Comparison of ENCODE assay signal across 10 cellular contexts in genomic region chr1:25523512-25523911, GRCh38. TPM values are rescaled to one million over a fixed set of nuclear protein-coding genes. Genes with fewer than 3 reads are reported as not detected.
A peak's percentile ranks its signal among the peaks of the same experiment; 100 is the strongest.
DNase-seq lines count a peak whose midpoint lies in the region; ATAC-seq, FAIRE-seq and TF ChIP-seq lines count a peak whose summit lies in the region.
"Had no signal": no experiment of that assay in that cellular context is flagged by ENCODE, and none has a peak within 500 bp of the region (broad histone marks: within the 10 kb centered on the region; RNA-seq: fewer than 3 reads in every experiment).

No MANE protein-coding gene starts in this region.

- no peak overlapping the region for H3K9ac ChIP-seq in GM12878 (ENCODE audit: control insufficient read depth, insufficient read depth, low read length)
- no peak overlapping the region for H3K9ac ChIP-seq in mesendoderm (ENCODE audit: low read length)
- no peak overlapping the region for H3K9ac ChIP-seq in smooth muscle cell (ENCODE audit: low read depth)

- no peak overlapping the region for H2BK120ac ChIP-seq in mesendoderm (ENCODE audit: low read depth, low read length)

- H3K79me1 ChIP-seq in mesendoderm (ENCODE audit: low read length): no peaks in the 10 kb centered on the region

- H3K79me2 ChIP-seq in GM12878 (ENCODE audit: control insufficient read depth, insufficient read depth, low read length) (no peaks in the 10 kb centered on the region), mesendoderm (ENCODE audit: control insufficient read depth, insufficient read depth, low read length) (no peaks in the 10 kb centered on the region), smooth muscle cell (ENCODE audit: low read depth) (no peaks in the 10 kb centered on the region)

- SMC1A ChIA-PET in GM12878 (lab: Charles Lee; ENCODE audit: uncharacterized antibody, unreplicated experiment): interaction anchor here (2.2 kb wide), 1 partner anchor 25 kb away, joined by 10 read pairs; no protein-coding TSS in a partner anchor

- H2BK15ac ChIP-seq in mesendoderm (replicated peaks; ENCODE audit: low read depth): no peak overlapping the region

- CTCF ChIA-PET in GM12878 (lab: Yijun Ruan, JAX): interaction anchor here (1.6 to 3.3 kb wide), 3 partner anchors 18 to 36 kb away, joined by 3 to 19 read pairs (median 6); no protein-coding TSS in a partner anchor

- H4K20me1 ChIP-seq in GM12878 (ENCODE audit: control insufficient read depth, insufficient read depth): no peaks in the 10 kb centered on the region
- H4K20me1 ChIP-seq in smooth muscle cell (ENCODE audit: low read depth): no peaks in the 10 kb centered on the region

- ATAC-seq in GM12878 (peak; percentile 26; the same call in 1 of the 3 replicates), HG02571 (IDR thresholded peaks at IDR 0.05; ENCODE audit: unreplicated experiment) (no peak)

- no peak overlapping the region for H3K4me3 ChIP-seq in GM12878
- no peak overlapping the region for H3K4me3 ChIP-seq in mesendoderm (ENCODE audit: low read length)
- H3K4me3 ChIP-seq in smooth muscle cell: no peak overlapping the region

- H3K4me1 ChIP-seq in GM12878 (ENCODE audit: control insufficient read depth, insufficient read depth, low read length) (no peaks in the 10 kb centered on the region), mesendoderm (ENCODE audit: control insufficient read depth, low read depth, low read length) (no peaks in the 10 kb centered on the region), smooth muscle cell (ENCODE audit: low read depth) (no peaks in the 10 kb centered on the region)

- H2AK5ac ChIP-seq in mesendoderm (ENCODE audit: low read length): no peak overlapping the region

- H3K36me3 ChIP-seq in GM12878 (ENCODE audit: control insufficient read depth in 2 of 2, insufficient read depth in 2 of 2, low read length in 1 of 2) (no peaks in the 10 kb centered on the region), mesendoderm (ENCODE audit: control insufficient read depth, insufficient read depth, low read length) (no peaks in the 10 kb centered on the region), smooth muscle cell (ENCODE audit: low read depth) (no peaks in the 10 kb centered on the region)

- H3K23ac ChIP-seq in mesendoderm (ENCODE audit: low read length): no peak overlapping the region

- no peak overlapping the region for H3K56ac ChIP-seq in mesendoderm (ENCODE audit: low read length)

- no peak for FAIRE-seq in GM12878 (lab: Jason Lieb, UNC)
- FAIRE-seq: TTC549 had no signal

- 0 out of 2 replicates have a peak, but pooled peaks have one; percentile 17 for TF ChIP-seq RAD21 in GM12878 (IDR thresholded peaks at IDR 0.05; ENCODE audit: insufficient read depth, low read depth, low read length)

- no peak overlapping the region for H2AFZ ChIP-seq in GM12878 (ENCODE audit: control insufficient read depth, low read depth, low read length)
- H2AFZ ChIP-seq in smooth muscle cell (ENCODE audit: low read depth): no peak overlapping the region

- WGBS in GM12878 (ENCODE audit: insufficient coverage, insufficient replicate concordance, low lambda C conversion rate, missing lambda C conversion rate): 55% methylated on average over 10 of the region's 10 CpGs
- WGBS in mesendoderm (ENCODE audit: extremely low coverage, insufficient coverage, low lambda C conversion rate): no CpG with 5 or more reads among the region's 10 CpGs
- WGBS in smooth muscle cell (ENCODE audit: low lambda C conversion rate): 94% methylated on average over 10 of the region's 10 CpGs

- peak; percentile 47 to 48 for DNase-seq in SHP77 (lab: John Stamatoyannopoulos, UW)
- DNase-seq in SHP77 treated with DMSO at 0.1 percent for 48 hours (lab: John Stamatoyannopoulos, UW): no peak
- peak; percentile 22 for DNase-seq in NCI-H1092 (lab: John Stamatoyannopoulos, UW)
- DNase-seq in GM12878 (ENCODE audit: low read depth, low spot score): no peak
- DNase-seq in mesendoderm: peak; percentile 87
- no peak for DNase-seq in NCI-H1105 (lab: John Stamatoyannopoulos, UW)
- no peak for DNase-seq in smooth muscle cell (lab: John Stamatoyannopoulos, UW; ENCODE audit: unreplicated experiment)
- DNase-seq: activated effector memory CD4-positive, alpha-beta T cell treated with Interleukin-2 at 50 U/mL for 16 hours had no signal

- no peak overlapping the region for H3K4me2 ChIP-seq in GM12878 (ENCODE audit: control insufficient read depth, insufficient read depth)
- no peak overlapping the region for H3K4me2 ChIP-seq in mesendoderm (ENCODE audit: low read length)
- no peak overlapping the region for H3K4me2 ChIP-seq in smooth muscle cell

- no peak overlapping the region for H3K18ac ChIP-seq in mesendoderm (ENCODE audit: low read length)

- peak in 2 of 3 experiments; percentile 29 to 34; a peak in 2 of 6 replicates for TF ChIP-seq CTCF in GM12878 (IDR thresholded peaks at IDR 0.05 in 2 of 3, conservative IDR thresholded peaks at IDR 0.05 in 1 of 3; ENCODE audit: control insufficient read depth in 2 of 3, extremely low read depth in 1 of 3, insufficient read depth in 1 of 3, low read depth in 3 of 3, low read length in 3 of 3)
- no peak for TF ChIP-seq CTCF in smooth muscle cell (IDR thresholded peaks at IDR 0.05; ENCODE audit: borderline replicate concordance, insufficient read depth, poor library complexity, severe bottlenecking)

- no peak for TF ChIP-seq POLR2A in GM12878 (IDR thresholded peaks at IDR 0.05; ENCODE audit: low read depth, low read length)

- H3K27ac ChIP-seq in GM12878 (ENCODE audit: control insufficient read depth, insufficient read depth) (no peak overlapping the region), mesendoderm (ENCODE audit: low read depth, low read length) (no peak overlapping the region), smooth muscle cell (ENCODE audit: low read depth) (no peak overlapping the region)

- H3K27me3 ChIP-seq in GM12878 (replicated peaks in 1 of 2; ENCODE audit: control insufficient read depth in 2 of 2, insufficient read depth in 2 of 2, low read length in 1 of 2): no peaks in the 10 kb centered on the region
- H3K27me3 ChIP-seq in mesendoderm (ENCODE audit: insufficient read depth, low read length, poor library complexity): no peaks in the 10 kb centered on the region
- no peaks in the 10 kb centered on the region for H3K27me3 ChIP-seq in smooth muscle cell (ENCODE audit: low read depth)

- H3K9me3 ChIP-seq in GM12878 (replicated peaks; ENCODE audit: control insufficient read depth, insufficient read depth, low read length) (no peaks in the 10 kb centered on the region), smooth muscle cell (replicated peaks; ENCODE audit: low read depth) (no peaks in the 10 kb centered on the region)

- RAD21 ChIA-PET in GM12878 (lab: Charles Lee; ENCODE audit: unreplicated experiment): interaction anchor here (3.1 kb wide), 1 partner anchor 26 kb away, joined by 16 read pairs; no protein-coding TSS in a partner anchor

- no peaks in the 10 kb centered on the region for H3F3A ChIP-seq in smooth muscle cell (ENCODE audit: low read depth)

- in situ Hi-C loops in GM12878 (cut with MboI): no loop called here

- H2BK5ac ChIP-seq in mesendoderm (ENCODE audit: low read length): no peak overlapping the region

- TF ChIP-seq EP300 in GM12878 (IDR thresholded peaks at IDR 0.05; ENCODE audit: borderline replicate concordance in 1 of 2, control insufficient read depth in 1 of 2, low read depth in 2 of 2, low read length in 2 of 2): no peak

- intact Hi-C loops in GM12878 (cut with micrococcal nuclease; ENCODE audit: unreplicated experiment): loop anchor here (5.0 to 10.0 kb wide), 2 partner anchors 239 to 289 kb away; no protein-coding TSS in a partner anchor

- no peak overlapping the region for H3K4ac ChIP-seq in mesendoderm (ENCODE audit: low read depth, low read length)

- POLR2A ChIA-PET in GM12878 (lab: Charles Lee): no interaction called here

- H4K5ac ChIP-seq in mesendoderm (ENCODE audit: low read length): no peak overlapping the region

- BruUV-seq in GM12878 (replicated peaks; lab: Mats Ljungman, UMichigan): no TSS peak

- H4K8ac ChIP-seq in mesendoderm (ENCODE audit: low read depth, low read length): no peak overlapping the region

TF ChIP-seq in GM12878, 131 proteins besides CTCF, POLR2A, EP300 and RAD21 (continues in another document):
- no peak for TF ChIP-seq CHD4 (IDR thresholded peaks at IDR 0.05)
- no peak for TF ChIP-seq ZBED1 (IDR thresholded peaks at IDR 0.05; ENCODE audit: borderline replicate concordance)
- TF ChIP-seq BCL11A (IDR thresholded peaks at IDR 0.05; ENCODE audit: low read depth, low read length): no peak
- TF ChIP-seq JUND (IDR thresholded peaks at IDR 0.05; ENCODE audit: low read depth, low read length): no peak

RNA-seq across cellular contexts. Expression of gene LDLRAP1, which starts 19.9 kb away (rescaled TPM):
- total RNA-seq in GM12878 (2013; cell fraction: nucleolus; rRNA removed): 14.1 and 14.8 TPM in 2 replicates
- total RNA-seq in GM12878 (2014; rRNA removed): 14.4 and 18.0 TPM in 2 replicates
- 13.6 and 21.1 TPM in 2 replicates for total RNA-seq in GM12878 (2014; rRNA removed; fragmentation: Illumina TruSeq; extraction: Trizol)
- 32.5 and 37.6 TPM in 2 replicates for total RNA-seq in GM12878 (2021)
- 3.4 TPM for polyA plus RNA-seq in GM12878 (2011; ENCODE audit: low read depth)
- 9.5 and 13.9 TPM in 2 replicates for polyA plus RNA-seq in GM12878 (2011; rRNA removed)
- polyA plus RNA-seq in GM12878 (2011; cell fraction: cytosol; rRNA removed): 18.8 and 20.3 TPM in 2 replicates
- polyA plus RNA-seq in GM12878 (2011; cell fraction: nucleus; rRNA removed): 46.2 and 46.4 TPM in 2 replicates
- 8.5 and 9.9 TPM in 2 replicates for polyA plus RNA-seq in GM12878 (2012)
- polyA plus RNA-seq in GM12878 (2014; fragmentation: Illumina TruSeq; extraction: Trizol): 16.6 and 23.0 TPM in 2 replicates
- 1 to 10 TPM in 1 of 2 experiments, under 1 TPM in 1; 0.43 to 3.0 TPM for polyA plus RNA-seq in GM12878 (2014; fragmentation: Nextera tagmentation; extraction: Ambion mirVana)
- polyA plus RNA-seq in GM12878 (2014; rRNA removed): 25.8 and 31.6 TPM in 2 replicates
- 10 to 100 TPM; 27.7 to 33.8 TPM for polyA plus RNA-seq in GM12878 (2016; fragmentation: Nextera tagmentation; extraction: Ambion mirVana)
- 10.7 and 14.4 TPM in 2 replicates for polyA minus RNA-seq in GM12878 (2011; rRNA and poly(A)+ RNA removed)
- polyA minus RNA-seq in GM12878 (2011; cell fraction: cytosol; rRNA and poly(A)+ RNA removed): 4.7 and 9.9 TPM in 2 replicates
- polyA minus RNA-seq in GM12878 (2011; cell fraction: nucleus; rRNA and poly(A)+ RNA removed): 6.2 and 12.9 TPM in 2 replicates
- 11.7 TPM for polyA plus RNA-seq in mesendoderm (2013, experiment 1 of 2)
- 11.7 TPM for polyA plus RNA-seq in mesendoderm (2013, experiment 2 of 2)
- 16.2 and 19.5 TPM in 2 replicates for total RNA-seq in smooth muscle cell
- polyA plus RNA-seq in smooth muscle cell: 30.5 and 39.0 TPM in 2 replicates

Comparison
In these comparisons a context has a peak if more than half of its experiments do, and no peak if none do; other contexts are left out.
1. DNase-seq: peak in SHP77 (2 of 2), NCI-H1092 (single experiment) and mesendoderm (single experiment); none in SHP77 treated with DMSO at 0.1 percent for 48 hours (single experiment), GM12878 (single experiment), NCI-H1105 (single experiment) and smooth muscle cell (single experiment).